Comparison of ENCODE assay signal across 17 cellular contexts in genomic region chr13:109157275-109157674, GRCh38.
DNase-seq lines count a peak whose midpoint lies in the region; FAIRE-seq and TF ChIP-seq lines count a peak whose summit lies in the region.
"Had no signal": no experiment of that assay in that cellular context is flagged by ENCODE, and none has a peak within 500 bp of the region (broad histone marks: within the 10 kb centered on the region; RNA-seq: fewer than 3 reads in every experiment).

No MANE protein-coding gene starts in this region.

- DNase-seq in astrocyte (ENCODE audit: low read depth) (no peak), iPS-NIHi11 (ENCODE audit: low spot score) (peak; percentile 26), osteocyte (ENCODE audit: extremely low spot score, unreplicated experiment) (no peak), type B pancreatic cell (ENCODE audit: extremely low spot score, unreplicated experiment) (no peak), Karpas-422 (no peak), T-helper 1 cell (no peak), A172 (ENCODE audit: low spot score) (no peak)
- DNase-seq: activated CD8-positive, alpha-beta T cell treated with anti-CD3 and anti-CD28 coated beads for 36 hours; CD4-positive, alpha-beta memory T cell; naive thymus-derived CD8-positive, alpha-beta T cell; psoas muscle; RPMI8226; spleen; T-cell had no signal

- no peaks in the 10 kb centered on the region for H3K9me2 ChIP-seq in Karpas-422 (replicated peaks; ENCODE audit: insufficient read depth, low read length)

- H3K27ac ChIP-seq in astrocyte (ENCODE audit: low read depth, low read length), result peak overlapping the region; percentile 96
- H3K27ac ChIP-seq in Karpas-422 (ENCODE audit: low read length), result no peak overlapping the region
- H3K27ac ChIP-seq: psoas muscle, spleen had no signal

- H3K4me3 ChIP-seq in astrocyte (ENCODE audit: insufficient read depth, low read depth, low read length) (no peak overlapping the region), Karpas-422 (ENCODE audit: low read length) (no peak overlapping the region)
- H3K4me3 ChIP-seq: psoas muscle, spleen had no signal

- peak overlapping the region; percentile 51 for H3K4me3 Mint-ChIP-seq in astrocyte (ENCODE audit: unreplicated experiment)
- peak overlapping the region; percentile 59 for H3K4me3 Mint-ChIP-seq in osteocyte (ENCODE audit: unreplicated experiment)
- no peak overlapping the region for H3K4me3 Mint-ChIP-seq in type B pancreatic cell
- H3K4me3 Mint-ChIP-seq: activated CD8-positive, alpha-beta T cell treated with anti-CD3 and anti-CD28 coated beads for 36 hours; naive thymus-derived CD8-positive, alpha-beta T cell; stimulated activated effector memory CD8-positive, alpha-beta T cell treated with anti-CD3 and anti-CD28 coated beads, Interleukin-12 subunit alpha, Interleukin-12 subunit beta, amount 100 ng/mL, for 72 hours; T-cell had no signal

- H3K4me2 ChIP-seq in astrocyte (ENCODE audit: low read length) (peak overlapping the region; percentile 80), Karpas-422 (ENCODE audit: low read depth, low read length, poor library complexity, severe bottlenecking) (no peak overlapping the region)

- TF ChIP-seq CTCF in astrocyte (IDR thresholded peaks at IDR 0.05; ENCODE audit: insufficient read depth, low read depth, low read length) (no peak), osteocyte (IDR thresholded peaks at IDR 0.05) (no peak), type B pancreatic cell (conservative IDR thresholded peaks at IDR 0.05) (no peak)

- H2AFZ ChIP-seq in astrocyte (ENCODE audit: low read depth, low read length) (no peak overlapping the region), Karpas-422 (ENCODE audit: low read length) (no peak overlapping the region)

- H3K27me3 Mint-ChIP-seq in astrocyte (ENCODE audit: low read depth, unreplicated experiment), result no peaks in the 10 kb centered on the region
- no peaks in the 10 kb centered on the region for H3K27me3 Mint-ChIP-seq in osteocyte (ENCODE audit: unreplicated experiment)
- no peaks in the 10 kb centered on the region for H3K27me3 Mint-ChIP-seq in type B pancreatic cell
- H3K27me3 Mint-ChIP-seq: activated CD8-positive, alpha-beta T cell treated with anti-CD3 and anti-CD28 coated beads for 36 hours; CD4-positive, alpha-beta memory T cell had no signal

- no peaks in the 10 kb centered on the region for H4K20me1 ChIP-seq in astrocyte (ENCODE audit: insufficient read depth, low read length)
- no peaks in the 10 kb centered on the region for H4K20me1 ChIP-seq in Karpas-422 (ENCODE audit: insufficient read depth, low read depth, low read length)

- H3K27me3 ChIP-seq in astrocyte (ENCODE audit: insufficient read depth, low read length), result no peaks in the 10 kb centered on the region
- no peaks in the 10 kb centered on the region for H3K27me3 ChIP-seq in Karpas-422 (ENCODE audit: low read length)

- no peaks in the 10 kb centered on the region for H3K9me3 Mint-ChIP-seq in astrocyte (ENCODE audit: unreplicated experiment)
- H3K9me3 Mint-ChIP-seq in osteocyte (ENCODE audit: unreplicated experiment), result no peaks in the 10 kb centered on the region
- H3K9me3 Mint-ChIP-seq in type B pancreatic cell, result no peaks in the 10 kb centered on the region
- H3K9me3 Mint-ChIP-seq: activated CD8-positive, alpha-beta T cell treated with anti-CD3 and anti-CD28 coated beads for 36 hours; CD4-positive, alpha-beta memory T cell; naive thymus-derived CD8-positive, alpha-beta T cell; T-cell had no signal

- H3K4me1 ChIP-seq in ES-I3 (ENCODE audit: insufficient read depth, low read length) (peaks cover 71% of the 10 kb centered on the region), astrocyte (ENCODE audit: insufficient read depth, low read length) (peaks cover 32% of the 10 kb centered on the region), Karpas-422 (ENCODE audit: low read length) (peaks cover 52% of the 10 kb centered on the region)

- H3K36me3 ChIP-seq in ES-I3 (ENCODE audit: insufficient read depth, low read length), result no peaks in the 10 kb centered on the region
- no peaks in the 10 kb centered on the region for H3K36me3 ChIP-seq in astrocyte (ENCODE audit: insufficient read depth, low read length)
- H3K36me3 ChIP-seq in Karpas-422 (ENCODE audit: insufficient read depth, low read length), result no peaks in the 10 kb centered on the region
- H3K36me3 ChIP-seq: spleen had no signal

- H3K79me2 ChIP-seq in astrocyte (ENCODE audit: insufficient read depth, low read length) (no peaks in the 10 kb centered on the region), Karpas-422 (ENCODE audit: low read length) (no peaks in the 10 kb centered on the region)

- H3K4me1 Mint-ChIP-seq in astrocyte (ENCODE audit: low read depth, unreplicated experiment) (peaks cover 36% of the 10 kb centered on the region), osteocyte (ENCODE audit: unreplicated experiment) (peaks cover 82% of the 10 kb centered on the region), type B pancreatic cell (ENCODE audit: unreplicated experiment) (peaks cover 20% of the 10 kb centered on the region)
- H3K4me1 Mint-ChIP-seq: T-cell had no signal

- H3K9ac ChIP-seq in ES-I3 (ENCODE audit: low read depth, low read length) (peak overlapping the region; percentile 13; the same call in 1 of the 2 replicates), astrocyte (ENCODE audit: low read length) (peak overlapping the region; percentile 86), Karpas-422 (ENCODE audit: low read length) (no peak overlapping the region)

- peaks cover 2% of the 10 kb centered on the region for H3K36me3 Mint-ChIP-seq in astrocyte (ENCODE audit: low read depth, unreplicated experiment)
- H3K36me3 Mint-ChIP-seq in osteocyte (ENCODE audit: unreplicated experiment), result no peaks in the 10 kb centered on the region
- H3K36me3 Mint-ChIP-seq in type B pancreatic cell, result no peaks in the 10 kb centered on the region
- H3K36me3 Mint-ChIP-seq: CD4-positive, alpha-beta memory T cell; naive thymus-derived CD8-positive, alpha-beta T cell; T-cell had no signal

- H3K9me3 ChIP-seq in ES-I3 (ENCODE audit: control insufficient read depth, insufficient read depth, low read length) (no peaks in the 10 kb centered on the region), astrocyte (ENCODE audit: insufficient read depth, low read depth, low read length) (no peaks in the 10 kb centered on the region), Karpas-422 (ENCODE audit: low read length) (no peaks in the 10 kb centered on the region)
- H3K9me3 ChIP-seq: psoas muscle, spleen had no signal

- FAIRE-seq in astrocyte (lab: Jason Lieb, UNC), result no peak
- FAIRE-seq: GM19239 had no signal

- H3K27ac Mint-ChIP-seq in astrocyte (ENCODE audit: unreplicated experiment), result peak overlapping the region; percentile 100
- peak overlapping the region; percentile 97 for H3K27ac Mint-ChIP-seq in osteocyte (ENCODE audit: unreplicated experiment)
- no peak overlapping the region for H3K27ac Mint-ChIP-seq in type B pancreatic cell
- H3K27ac Mint-ChIP-seq: activated CD8-positive, alpha-beta T cell treated with anti-CD3 and anti-CD28 coated beads for 36 hours; naive thymus-derived CD8-positive, alpha-beta T cell; stimulated activated effector memory CD8-positive, alpha-beta T cell treated with anti-CD3 and anti-CD28 coated beads, Interleukin-12 subunit alpha, Interleukin-12 subunit beta, amount 100 ng/mL, for 72 hours; T-cell had no signal
